In the genomic region with DNA sequence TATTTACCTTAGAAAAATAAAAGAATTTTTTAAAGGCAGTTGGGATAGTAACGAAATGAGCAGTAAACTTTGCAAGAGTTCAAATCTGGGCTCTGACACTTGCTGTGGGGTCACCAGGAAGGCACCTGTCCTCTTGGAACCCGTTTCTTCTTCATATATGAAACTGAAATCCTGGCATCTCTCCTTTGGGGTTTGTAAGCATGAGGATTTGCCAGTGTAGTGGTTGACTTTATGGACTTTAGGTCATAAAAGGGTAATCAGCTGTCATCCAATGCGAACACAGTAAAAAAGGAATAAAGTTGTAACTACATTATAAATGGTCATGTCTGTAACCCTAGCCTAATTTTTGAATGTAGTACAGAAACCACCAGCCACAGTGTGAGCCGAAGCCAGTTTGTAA, we compare ENCODE assay signal across 8 cellular contexts. TPM values are rescaled to one million over a fixed set of nuclear protein-coding genes. Genes with fewer than 3 reads are reported as not detected.
DNase-seq lines count a peak whose midpoint lies in the region; ATAC-seq and TF ChIP-seq lines count a peak whose summit lies in the region.

No MANE protein-coding gene starts in this region.

- peaks cover 63% of the 10 kb centered on the region for H3K79me2 ChIP-seq in fibroblast of lung (ENCODE audit: control insufficient read depth, insufficient read depth, low read length)

- H3K4me2 ChIP-seq in fibroblast of lung (ENCODE audit: extremely low read depth, insufficient read depth, low read length) = peak overlapping the region; percentile 88

- H3K36me3 ChIP-seq in fibroblast of lung (ENCODE audit: control insufficient read depth, insufficient read depth, low read length) = no peaks in the 10 kb centered on the region
- H3K36me3 ChIP-seq in rectal smooth muscle tissue (ENCODE audit: control insufficient read depth, insufficient read depth, low read length) = no peaks in the 10 kb centered on the region

- peak overlapping the region; percentile 93 for H3K4me3 ChIP-seq in GM12864 (ENCODE audit: low read depth, low read length)
- H3K4me3 ChIP-seq in fibroblast of lung (replicated peaks in 1 of 4; ENCODE audit: control extremely low read depth in 1 of 4, insufficient read depth in 1 of 4, low read depth in 3 of 4, low read length in 4 of 4) = peak overlapping the region; percentile 52 to 97 (median 81)
- H3K4me3 ChIP-seq in rectal smooth muscle tissue (ENCODE audit: low read length) = peak overlapping the region; percentile 74

- no peak for TF ChIP-seq CTCF in GM12864 (IDR thresholded peaks at IDR 0.05; ENCODE audit: low read depth, low read length, missing control alignments)
- no peak for TF ChIP-seq CTCF in fibroblast of lung (conservative IDR thresholded peaks at IDR 0.05 in 1 of 2, IDR thresholded peaks at IDR 0.05 in 1 of 2; ENCODE audit: low read depth in 1 of 2, low read length in 2 of 2)

- H4K20me1 ChIP-seq in fibroblast of lung (ENCODE audit: control insufficient read depth, extremely low read depth, insufficient read depth, low read length) = peaks cover 6% of the 10 kb centered on the region

- DNase-seq in GM12864 (ENCODE audit: low read depth) = no peak
- DNase-seq in RPMI8226 = peak; percentile 51
- DNase-seq in fibroblast of lung (ENCODE audit: low read depth in 2 of 2) = no peak
- DNase-seq in SW480 (ENCODE audit: low spot score) = no peak
- no peak for DNase-seq in NOMO-1 (lab: John Stamatoyannopoulos, UW; ENCODE audit: unreplicated experiment in 2 of 2)

- H3K27ac ChIP-seq in fibroblast of lung (ENCODE audit: insufficient read depth, low read length) = peak overlapping the region; percentile 76
- peak overlapping the region; percentile 90 for H3K27ac ChIP-seq in rectal smooth muscle tissue (ENCODE audit: low read depth, low read length)

- H3K27me3 ChIP-seq in fibroblast of lung (ENCODE audit: control insufficient read depth, insufficient read depth, low read length) (no peaks in the 10 kb centered on the region), rectal smooth muscle tissue (ENCODE audit: control insufficient read depth, insufficient read depth, low read length) (no peaks in the 10 kb centered on the region)

- H3K9ac ChIP-seq in fibroblast of lung (ENCODE audit: insufficient read depth, low read length) (peak overlapping the region; percentile 85), rectal smooth muscle tissue (ENCODE audit: low read length) (peak overlapping the region; percentile 89)

- no peak overlapping the region for H2AFZ ChIP-seq in fibroblast of lung (ENCODE audit: low read length)

- peaks cover 7% of the 10 kb centered on the region for H3K4me1 ChIP-seq in fibroblast of lung (ENCODE audit: control insufficient read depth, extremely low read depth, insufficient read depth, low read length)
- H3K4me1 ChIP-seq in rectal smooth muscle tissue (ENCODE audit: control insufficient read depth, insufficient read depth, low read length) = peaks cover 24% of the 10 kb centered on the region

- no peak for ATAC-seq in HG03469 (IDR thresholded peaks at IDR 0.05; ENCODE audit: unreplicated experiment)
- ATAC-seq in GM19351 (IDR thresholded peaks at IDR 0.05; ENCODE audit: unreplicated experiment) = no peak

- no peaks in the 10 kb centered on the region for H3K9me3 ChIP-seq in fibroblast of lung (ENCODE audit: control insufficient read depth, insufficient read depth, low read depth, low read length)

RNA-seq across cellular contexts. Expression of gene RAB14, which starts 1.3 kb away (rescaled TPM):
- total RNA-seq in fibroblast of lung = 18.5 and 29.1 TPM in 2 replicates
- polyA plus RNA-seq in fibroblast of lung = 46.6 and 52.3 TPM in 2 replicates
- polyA plus RNA-seq in fibroblast of lung (2012) = 43.0 and 49.0 TPM in 2 replicates
- polyA minus RNA-seq in fibroblast of lung (ENCODE audit: low replicate concordance) = 6.4 and 6.7 TPM in 2 replicates
